8 cellular contexts compared by ENCODE assay signal in genomic region chr5:163503106-163504090, GRCh38. TPM values are rescaled to one million over a fixed set of nuclear protein-coding genes. Genes with fewer than 3 reads are reported as not detected.
DNase-seq lines count a peak whose midpoint lies in the region; ATAC-seq and TF ChIP-seq lines count a peak whose summit lies in the region.

No MANE protein-coding gene starts in this region.

- H3K4me1 Mint-ChIP-seq in activated T-helper 2 cell treated with anti-CD3 and anti-CD28 coated beads, Interferon-gamma antibody, Interleukin-2, Interleukin-4, amounts not matched to agents 10 μg/mL and 5 μg/mL and 100 μg/mL, durations not matched to agents 14 hours and 24 hours and 36 hours (ENCODE audit: low read depth), result peaks cover 28% of the 10 kb centered on the region
- peaks cover 53 to 54% of the 10 kb centered on the region in 2 donors for H3K4me1 Mint-ChIP-seq in natural killer cell

- H3K9ac ChIP-seq in BLaER1, result peak overlapping the region; percentile 92

- peak; percentile 11 for ATAC-seq in GM21723 (IDR thresholded peaks at IDR 0.05; ENCODE audit: unreplicated experiment)
- ATAC-seq in natural killer cell, result no peak
- ATAC-seq in upper lobe of right lung, result peak; percentile 47

- intact Hi-C loops in activated T-helper 2 cell treated with anti-CD3 and anti-CD28 coated beads, Interferon-gamma antibody, Interleukin-2, Interleukin-4, amounts not matched to agents 10 μg/mL and 5 μg/mL and 100 μg/mL, durations not matched to agents 14 hours and 24 hours and 36 hours (cut with micrococcal nuclease), result loop anchor here (1.0 to 2.0 kb wide), 2 partner anchors 15 to 66 kb away; partner anchors contain the start of gene CCNG1
- intact Hi-C loops in natural killer cell (cut with micrococcal nuclease), result no loop called here
- intact Hi-C loops in upper lobe of right lung (cut with DNase I), result no loop called here

- peak overlapping the region; percentile 87 for H3K4me2 ChIP-seq in BLaER1

- peak; percentile 55 for DNase-seq in NOMO-1 treated with DMSO at 0.1 percent for 48 hours (lab: John Stamatoyannopoulos, UW; ENCODE audit: unreplicated experiment)
- peak; percentile 19 for DNase-seq in activated T-helper 2 cell treated with anti-CD3 and anti-CD28 coated beads, Interferon-gamma antibody, Interleukin-2, Interleukin-4, amounts not matched to agents 10 μg/mL and 5 μg/mL and 100 μg/mL, durations not matched to agents 14 hours and 24 hours and 36 hours (ENCODE audit: low spot score)
- DNase-seq in fibroblast of the aortic adventitia (ENCODE audit: low read depth), result peak; percentile 87
- no peak for DNase-seq in natural killer cell
- peak; percentile 70 for DNase-seq in upper lobe of right lung
- no peak for DNase-seq in COLO668 (lab: John Stamatoyannopoulos, UW; ENCODE audit: unreplicated experiment)

- H3K9me3 ChIP-seq in BLaER1 (no peaks in the 10 kb centered on the region), upper lobe of right lung (no peaks in the 10 kb centered on the region)

- peak overlapping the region; percentile 87 for H3K4me3 Mint-ChIP-seq in activated T-helper 2 cell treated with anti-CD3 and anti-CD28 coated beads, Interferon-gamma antibody, Interleukin-2, Interleukin-4, amounts not matched to agents 10 μg/mL and 5 μg/mL and 100 μg/mL, durations not matched to agents 14 hours and 24 hours and 36 hours (ENCODE audit: low read depth)
- peak overlapping the region; percentile 98 for H3K4me3 Mint-ChIP-seq in natural killer cell

- peak overlapping the region; percentile 72 for H3K4me3 ChIP-seq in BLaER1
- peak overlapping the region; percentile 72 for H3K4me3 ChIP-seq in fibroblast of the aortic adventitia (ENCODE audit: low read depth, low read length)
- H3K4me3 ChIP-seq in upper lobe of right lung, result peak overlapping the region; percentile 74

- peaks cover 16% of the 10 kb centered on the region for H3K36me3 Mint-ChIP-seq in activated T-helper 2 cell treated with anti-CD3 and anti-CD28 coated beads, Interferon-gamma antibody, Interleukin-2, Interleukin-4, amounts not matched to agents 10 μg/mL and 5 μg/mL and 100 μg/mL, durations not matched to agents 14 hours and 24 hours and 36 hours (ENCODE audit: low read depth)
- H3K36me3 Mint-ChIP-seq in natural killer cell, result no peaks in the 10 kb centered on the region

- TF ChIP-seq CTCF in fibroblast of the aortic adventitia (IDR thresholded peaks at IDR 0.05; ENCODE audit: insufficient read depth, low read length) (peak; percentile 46), natural killer cell (IDR thresholded peaks at IDR 0.05) (no peak), upper lobe of right lung (IDR thresholded peaks at IDR 0.05) (peak; percentile 51)

- H3K36me3 ChIP-seq in BLaER1 (peaks cover 4% of the 10 kb centered on the region; the same call in 1 of the 2 replicates), upper lobe of right lung (no peaks in the 10 kb centered on the region)

- H3K27me3 ChIP-seq in BLaER1 (no peaks in the 10 kb centered on the region), upper lobe of right lung (no peaks in the 10 kb centered on the region)

- peaks cover 30% of the 10 kb centered on the region for H3K4me1 ChIP-seq in BLaER1
- H3K4me1 ChIP-seq in upper lobe of right lung, result peaks cover 12% of the 10 kb centered on the region

- H3K27ac ChIP-seq in BLaER1 (peak overlapping the region; percentile 90), upper lobe of right lung (peak overlapping the region; percentile 99)

- no peaks in the 10 kb centered on the region for H3K27me3 Mint-ChIP-seq in activated T-helper 2 cell treated with anti-CD3 and anti-CD28 coated beads, Interferon-gamma antibody, Interleukin-2, Interleukin-4, amounts not matched to agents 10 μg/mL and 5 μg/mL and 100 μg/mL, durations not matched to agents 14 hours and 24 hours and 36 hours (ENCODE audit: low read depth)
- no peaks in the 10 kb centered on the region for H3K27me3 Mint-ChIP-seq in natural killer cell (ENCODE audit: low read depth in 2 of 2)

- H3K27ac Mint-ChIP-seq in activated T-helper 2 cell treated with anti-CD3 and anti-CD28 coated beads, Interferon-gamma antibody, Interleukin-2, Interleukin-4, amounts not matched to agents 10 μg/mL and 5 μg/mL and 100 μg/mL, durations not matched to agents 14 hours and 24 hours and 36 hours, result peak overlapping the region; percentile 99
- H3K27ac Mint-ChIP-seq in natural killer cell, result peak overlapping the region; percentile 99 to 100

- H4K20me1 ChIP-seq in BLaER1, result peaks cover 28% of the 10 kb centered on the region

- no peaks in the 10 kb centered on the region for H3K9me3 Mint-ChIP-seq in activated T-helper 2 cell treated with anti-CD3 and anti-CD28 coated beads, Interferon-gamma antibody, Interleukin-2, Interleukin-4, amounts not matched to agents 10 μg/mL and 5 μg/mL and 100 μg/mL, durations not matched to agents 14 hours and 24 hours and 36 hours
- H3K9me3 Mint-ChIP-seq in natural killer cell, result no peaks in the 10 kb centered on the region

RNA-seq across cellular contexts. Expression of gene MAT2B, which starts 2.0 kb away (rescaled TPM):
- total RNA-seq in activated T-helper 2 cell treated with anti-CD3 and anti-CD28 coated beads, Interferon-gamma antibody, Interleukin-2, Interleukin-4, amounts not matched to agents 10 μg/mL and 5 μg/mL and 100 μg/mL, durations not matched to agents 14 hours and 24 hours and 36 hours, result 93.2 and 98.9 TPM in 2 replicates
- total RNA-seq in fibroblast of the aortic adventitia (ENCODE audit: low replicate concordance) (31.6 and 74.7 TPM in 2 replicates), natural killer cell (10 to 100 TPM; 68.5 to 99.0 (median 80.7) TPM), upper lobe of right lung (61.7 TPM)

RNA-seq across cellular contexts. Expression of gene HMMR, which starts 43.0 kb away (rescaled TPM):
- 39.3 and 40.3 TPM in 2 replicates for total RNA-seq in activated T-helper 2 cell treated with anti-CD3 and anti-CD28 coated beads, Interferon-gamma antibody, Interleukin-2, Interleukin-4, amounts not matched to agents 10 μg/mL and 5 μg/mL and 100 μg/mL, durations not matched to agents 14 hours and 24 hours and 36 hours
- total RNA-seq in fibroblast of the aortic adventitia (ENCODE audit: low replicate concordance) (1.2 and 37.2 TPM in 2 replicates), natural killer cell (under 1 TPM; 0.42 to 0.70 (median 0.63) TPM), upper lobe of right lung (1.6 TPM)

RNA-seq across cellular contexts. Expression of gene NUDCD2, which starts 43.5 kb away (rescaled TPM):
- 39.6 and 48.0 TPM in 2 replicates for total RNA-seq in activated T-helper 2 cell treated with anti-CD3 and anti-CD28 coated beads, Interferon-gamma antibody, Interleukin-2, Interleukin-4, amounts not matched to agents 10 μg/mL and 5 μg/mL and 100 μg/mL, durations not matched to agents 14 hours and 24 hours and 36 hours
- total RNA-seq in fibroblast of the aortic adventitia (ENCODE audit: low replicate concordance), result 8.5 and 9.1 TPM in 2 replicates
- 10 to 100 TPM; 13.2 to 24.7 (median 21.7) TPM for total RNA-seq in natural killer cell
- total RNA-seq in upper lobe of right lung, result 21.8 TPM

Comparison
In these comparisons a context has a peak if more than half of its experiments do, and no peak if none do; other contexts are left out.
1. ATAC-seq: peak in GM21723 (single experiment) and upper lobe of right lung (single experiment); none in natural killer cell (0 of 3).
2. DNase-seq: peak in NOMO-1 treated with DMSO at 0.1 percent for 48 hours (single experiment), activated T-helper 2 cell treated with anti-CD3 and anti-CD28 coated beads, Interferon-gamma antibody, Interleukin-2, Interleukin-4, amounts not matched to agents 10 μg/mL and 5 μg/mL and 100 μg/mL, durations not matched to agents 14 hours and 24 hours and 36 hours (single experiment), fibroblast of the aortic adventitia (single experiment) and upper lobe of right lung (single experiment); none in natural killer cell (single experiment) and COLO668 (single experiment).
3. Peak in every context shown above with its lines, with median percentiles within 50 percentile points of each other: H3K4me3 ChIP-seq.